21 cellular contexts compared by ENCODE assay signal in genomic region chr13:67186985-67187569, GRCh38. TPM values are rescaled to one million over a fixed set of nuclear protein-coding genes. Genes with fewer than 3 reads are reported as not detected.
A peak's percentile ranks its signal among the peaks of the same experiment; 100 is the strongest.
DNase-seq lines count a peak whose midpoint lies in the region; ATAC-seq, FAIRE-seq and TF ChIP-seq lines count a peak whose summit lies in the region.
"Had no signal": no experiment of that assay in that cellular context is flagged by ENCODE, and none has a peak within 500 bp of the region (broad histone marks: within the 10 kb centered on the region; RNA-seq: fewer than 3 reads in every experiment).

No MANE protein-coding gene starts in this region.

- H3K27ac ChIP-seq in A549 (peak overlapping the region; percentile 85 to 89), dorsolateral prefrontal cortex (peak overlapping the region in 37 of 59 donors; percentile 1 to 78 (median 48)), mesendoderm (ENCODE audit: low read depth, low read length) (no peak overlapping the region)

- intact Hi-C loops in dorsolateral prefrontal cortex (cut with DNase I) (no loop called here), Right ventricle myocardium superior (cut with DNase I) (no loop called here)

- no peaks in the 10 kb centered on the region for H3K79me1 ChIP-seq in mesendoderm (ENCODE audit: low read length)

- H3K36me3 ChIP-seq in mesendoderm (ENCODE audit: control insufficient read depth, insufficient read depth, low read length) = no peaks in the 10 kb centered on the region

- H2BK15ac ChIP-seq in mesendoderm (replicated peaks; ENCODE audit: low read depth) = no peak overlapping the region

- H4K8ac ChIP-seq in mesendoderm (ENCODE audit: low read depth, low read length) = no peak overlapping the region

- H4K5ac ChIP-seq in mesendoderm (ENCODE audit: low read length) = no peak overlapping the region

- no peak for TF ChIP-seq POLR2A in A549 (IDR thresholded peaks at IDR 0.05; ENCODE audit: low read length)

- H3K4me2 ChIP-seq in A549 (peak overlapping the region; percentile 77), mesendoderm (ENCODE audit: low read length) (no peak overlapping the region)
- H3K4me2 ChIP-seq: SK-N-SH had no signal

- no peak overlapping the region for H2AK5ac ChIP-seq in mesendoderm (ENCODE audit: low read length)

- H3K56ac ChIP-seq in mesendoderm (ENCODE audit: low read length) = no peak overlapping the region

- H3K9me3 ChIP-seq in A549 = no peaks in the 10 kb centered on the region
- H3K9me3 ChIP-seq: SK-N-SH had no signal

- TF ChIP-seq CTCF in A549 (IDR thresholded peaks at IDR 0.05) (no peak), dorsolateral prefrontal cortex (IDR thresholded peaks at IDR 0.05 in 54 of 56, conservative IDR thresholded peaks at IDR 0.05 in 2 of 56; ENCODE audit: low read depth in 1 of 56, partially characterized antibody in 56 of 56) (no peak)

- 4% methylated on average over 6 of the region's 6 CpGs for WGBS in A549 (ENCODE audit: missing lambda C conversion rate)
- 100% methylated on average over 1 of the region's 6 CpGs for WGBS in mesendoderm (ENCODE audit: extremely low coverage, insufficient coverage, low lambda C conversion rate)

- H3K27me3 ChIP-seq in dorsolateral prefrontal cortex (no peaks in the 10 kb centered on the region), mesendoderm (ENCODE audit: insufficient read depth, low read length, poor library complexity) (no peaks in the 10 kb centered on the region)

- ATAC-seq in A549 (peak; percentile 84 to 91), Right ventricle myocardium superior (ENCODE audit: poor library complexity) (no peak), GM18519 (IDR thresholded peaks at IDR 0.05; ENCODE audit: low FRiP score, unreplicated experiment) (no peak)
- ATAC-seq: Panc1, Right ventricle myocardium inferior had no signal

- no peak overlapping the region for H3K18ac ChIP-seq in mesendoderm (ENCODE audit: low read length)

- CTCF ChIA-PET in A549 (lab: Yijun Ruan, JAX) (interaction anchor here (1.3 kb wide), 1 partner anchor 25 kb away, joined by 3 read pairs; no protein-coding TSS in a partner anchor), HEK293T (lab: Yijun Ruan, JAX) (interaction anchor here (0.5 to 1.1 kb wide), 3 partner anchors 31 to 49 kb away, joined by 3 read pairs; no protein-coding TSS in a partner anchor)

- H3K9ac ChIP-seq in mesendoderm (ENCODE audit: low read length) = no peak overlapping the region
- H3K9ac ChIP-seq: SK-N-SH had no signal

- no peak overlapping the region for H2BK5ac ChIP-seq in mesendoderm (ENCODE audit: low read length)

- no peak for TF ChIP-seq EP300 in A549 (IDR thresholded peaks at IDR 0.05)

- H3K4ac ChIP-seq in mesendoderm (ENCODE audit: low read depth, low read length) = no peak overlapping the region

- H3K4me3 ChIP-seq in A549 (peak overlapping the region; percentile 22; the same call in 2 of the 3 replicates), dorsolateral prefrontal cortex (peak overlapping the region in 9 of 59 donors; percentile 2 to 31 (median 6)), mesendoderm (ENCODE audit: low read length) (no peak overlapping the region)

- TF ChIP-seq RAD21 in A549 (conservative IDR thresholded peaks at IDR 0.05 in 1 of 2, IDR thresholded peaks at IDR 0.05 in 1 of 2) = no peak

- H3K4me1 ChIP-seq in A549 = peaks cover 68% of the 10 kb centered on the region
- H3K4me1 ChIP-seq in mesendoderm (ENCODE audit: control insufficient read depth, low read depth, low read length) = no peaks in the 10 kb centered on the region

- peak in 1 of 2 experiments; percentile 86 for DNase-seq in A549 (ENCODE audit: low read depth in 1 of 2, low spot score in 1 of 2)
- no peak for DNase-seq in HEK293T (ENCODE audit: extremely low spot score)
- DNase-seq in dorsolateral prefrontal cortex = no peak
- peak; percentile 14 for DNase-seq in mesendoderm
- no peak for DNase-seq in iPS-NIHi11 (ENCODE audit: low spot score)
- no peak for DNase-seq in Right ventricle myocardium superior
- no peak for DNase-seq in COR-L47 (lab: John Stamatoyannopoulos, UW)
- DNase-seq: C1 segment of cervical spinal cord, IMR-90, Kasumi-1, NCI-H1105 treated with DMSO at 0.1 percent for 48 hours, NCI-H1694 treated with DMSO at 0.1 percent for 48 hours, NCI-H2107, NCI-H446 treated with DMSO at 0.1 percent for 48 hours, NCI-H774, SK-N-SH had no signal

- FAIRE-seq in A549 (lab: Jason Lieb, UNC) = no peak
- FAIRE-seq: GM19239, H54 had no signal

- POLR2A ChIA-PET in A549 (lab: Yijun Ruan, JAX) = no interaction called here
- POLR2A ChIA-PET in HEK293T (lab: Yijun Ruan, JAX) = no interaction called here

- no peak overlapping the region for H2BK120ac ChIP-seq in mesendoderm (ENCODE audit: low read depth, low read length)

- H3K79me2 ChIP-seq in mesendoderm (ENCODE audit: control insufficient read depth, insufficient read depth, low read length) = no peaks in the 10 kb centered on the region

- H3K23ac ChIP-seq in mesendoderm (ENCODE audit: low read length) = no peak overlapping the region

TF ChIP-seq in A549, 52 proteins besides CTCF, POLR2A, EP300 and RAD21 (continues in another document):
- TF ChIP-seq HES2 (IDR thresholded peaks at IDR 0.05) = no peak
- no peak for TF ChIP-seq REST (IDR thresholded peaks at IDR 0.05)

TF ChIP-seq in HEK293T, 16 proteins besides CTCF, POLR2A, EP300 and RAD21:
- no peak for TF ChIP-seq HDGF (IDR thresholded peaks at IDR 0.05; ENCODE audit: borderline replicate concordance)
- 0 out of 2 replicates have a peak, but pooled peaks have one; percentile 34 for TF ChIP-seq BHLHE40 (IDR thresholded peaks at IDR 0.05; ENCODE audit: borderline replicate concordance)
- peak; percentile 75 for TF ChIP-seq PKNOX1 (IDR thresholded peaks at IDR 0.05)

RNA-seq across cellular contexts. Expression of gene PCDH9, which starts 43.1 kb away (rescaled TPM):
- polyA plus RNA-seq in A549 (2011; rRNA removed) (29.5 and 30.3 TPM in 2 replicates), A549 (2017; fragmentation: RNase III; extraction: RNeasy Plus Mini Kit Qiagen cat#74134 plus additional on column Dnase treatment) (13.2 to 16.0 TPM (median 14.1 TPM) in 3 replicates)
- polyA plus RNA-seq in A549 (2012; cell fraction: cytosol; rRNA removed) = 14.7 and 17.4 TPM in 2 replicates
- 10.3 and 13.0 TPM in 2 replicates for polyA plus RNA-seq in A549 (2012; cell fraction: nucleus; rRNA removed)
- polyA minus RNA-seq in A549 (2011; rRNA and poly(A)+ RNA removed) = 46.7 and 56.9 TPM in 2 replicates
- total RNA-seq in dorsolateral prefrontal cortex (100 to 1,000 TPM; 181 to 426 (median 260) TPM), Right ventricle myocardium superior (10.0 TPM)
- polyA plus RNA-seq in mesendoderm (2013, experiment 1 of 2) = 0.39 TPM
- 0.39 TPM for polyA plus RNA-seq in mesendoderm (2013, experiment 2 of 2)

Comparison
In these comparisons a context has a peak if more than half of its experiments do, and no peak if none do; other contexts are left out.
1. ATAC-seq: peak in A549 (2 of 2); none in Right ventricle myocardium superior (single experiment) and GM18519 (single experiment).
2. RNA of gene PCDH9, which starts 43.1 kb away (total RNA-seq): 181 to 426 TPM in dorsolateral prefrontal cortex; 10.0 TPM in Right ventricle myocardium superior (single experiment); every median in the first group is over 10 times any median in the second.